26 cellular contexts compared by ENCODE assay signal in genomic region chr20:58642465-58642864, GRCh38.
"Had no signal": no experiment of that assay in that cellular context is flagged by ENCODE, and none has a peak within 500 bp of the region (broad histone marks: within the 10 kb centered on the region; RNA-seq: fewer than 3 reads in every experiment).

No MANE protein-coding gene starts in this region.

- H3K27ac Mint-ChIP-seq: memory B cell; mesothelial cell of epicardium; neural progenitor cell; progenitor cell of endocrine pancreas; stimulated activated effector memory CD8-positive, alpha-beta T cell treated with anti-CD3 and anti-CD28 coated beads, Interleukin-12 subunit alpha, Interleukin-12 subunit beta, amount 100 ng/mL, for 72 hours had no signal

- H3K4me1 Mint-ChIP-seq: memory B cell; naive B cell; stimulated activated effector memory CD8-positive, alpha-beta T cell treated with anti-CD3 and anti-CD28 coated beads, Interleukin-12 subunit alpha, Interleukin-12 subunit beta, amount 100 ng/mL, for 72 hours had no signal

- DNase-seq: colonic mucosa; dermis blood vessel endothelial cell; foreskin fibroblast; gastrocnemius medialis; kidney; mucosa of descending colon; naive B cell; stimulated activated CD4-positive, alpha-beta T cell treated with anti-CD3 and anti-CD28 coated beads, Interleukin-4, amount 100 ng/mL, for 24 hours; stimulated activated naive CD4-positive, alpha-beta T cell treated with Interleukin-2 at 50 U/mL for 16 hours; substantia nigra; uterus had no signal

- H3K4me3 Mint-ChIP-seq: memory B cell; mesothelial cell of epicardium; nephron; neural progenitor cell; stimulated activated effector memory CD8-positive, alpha-beta T cell treated with anti-CD3 and anti-CD28 coated beads, Interleukin-12 subunit alpha, Interleukin-12 subunit beta, amount 100 ng/mL, for 72 hours had no signal

- H3K9ac ChIP-seq: neural progenitor cell, parathyroid adenoma had no signal

- H3K4me1 ChIP-seq: colonic mucosa, neural progenitor cell, parathyroid adenoma, upper lobe of right lung had no signal

- H3K4me3 ChIP-seq: colonic mucosa, gastrocnemius medialis, lung, mucosa of descending colon, neural progenitor cell, sigmoid colon, thoracic aorta, tibial nerve, upper lobe of right lung, uterus had no signal

- H3K36me3 ChIP-seq: colonic mucosa, gastrocnemius medialis, neural progenitor cell, sigmoid colon, thoracic aorta, tibial nerve, upper lobe of right lung, uterus had no signal

- H3K9me3 Mint-ChIP-seq: memory B cell; naive B cell; nephron; neural progenitor cell; stimulated activated effector memory CD8-positive, alpha-beta T cell treated with anti-CD3 and anti-CD28 coated beads, Interleukin-12 subunit alpha, Interleukin-12 subunit beta, amount 100 ng/mL, for 72 hours had no signal

- H3K9me3 ChIP-seq: colonic mucosa, gastrocnemius medialis, mucosa of descending colon, sigmoid colon, thoracic aorta, tibial nerve, upper lobe of right lung, uterus had no signal

- H3K27ac ChIP-seq: colonic mucosa, epithelial cell of prostate, gastrocnemius medialis, neural progenitor cell, parathyroid adenoma, sigmoid colon, thoracic aorta, tibial nerve, upper lobe of right lung, uterus had no signal

- ATAC-seq: esophagus mucosa; gastrocnemius medialis; left lobe of liver; mucosa of descending colon; stimulated activated effector memory CD8-positive, alpha-beta T cell treated with anti-CD3 and anti-CD28 coated beads, Interleukin-12 subunit alpha, Interleukin-12 subunit beta, amount 100 ng/mL, for 72 hours; upper lobe of right lung had no signal

- H3K36me3 Mint-ChIP-seq: memory B cell; mesothelial cell of epicardium; naive B cell; neural progenitor cell; stimulated activated effector memory CD8-positive, alpha-beta T cell treated with anti-CD3 and anti-CD28 coated beads, Interleukin-12 subunit alpha, Interleukin-12 subunit beta, amount 100 ng/mL, for 72 hours had no signal

- H3K27me3 ChIP-seq: colonic mucosa, gastrocnemius medialis, neural progenitor cell, sigmoid colon, tibial nerve, uterus had no signal
